27 cellular contexts compared by ENCODE assay signal in genomic region chr15:97893988-97894387, GRCh38.
DNase-seq lines count a peak whose midpoint lies in the region; ATAC-seq, FAIRE-seq and TF ChIP-seq lines count a peak whose summit lies in the region.
"Had no signal": no experiment of that assay in that cellular context is flagged by ENCODE, and none has a peak within 500 bp of the region (broad histone marks: within the 10 kb centered on the region; RNA-seq: fewer than 3 reads in every experiment).

No MANE protein-coding gene starts in this region.

- peak; percentile 42 for DNase-seq in MCF 10A (ENCODE audit: unreplicated experiment)
- DNase-seq in breast epithelium (ENCODE audit: low spot score in 2 of 2), result no peak
- DNase-seq in NCI-H748 treated with DMSO at 0.1 percent for 48 hours (lab: John Stamatoyannopoulos, UW), result peak; percentile 41
- DNase-seq in SW480 (ENCODE audit: low spot score), result peak; percentile 12
- peak; percentile 32 for DNase-seq in small intestine
- DNase-seq in 8988T, result no peak
- no peak for DNase-seq in stimulated activated CD4-positive, alpha-beta T cell treated with anti-CD3 and anti-CD28 coated beads, Interleukin-4, amount 100 ng/mL, for 1 hour
- DNase-seq: activated CD4-positive, alpha-beta T cell treated with anti-CD3 and anti-CD28 coated beads for 4 hours; activated CD8-positive, alpha-beta memory T cell treated with anti-CD3 and anti-CD28 coated beads for 24 hours; activated gamma-delta T cell; activated naive CD8-positive, alpha-beta T cell treated with anti-CD3 and anti-CD28 coated beads, Interleukin-2, amount 50 U/mL, for 24 hours; activated T-cell treated with anti-CD3 and anti-CD28 coated beads, Interleukin-2, amount 50 U/mL, for 1 hour; cerebellar nuclear complex; foreskin fibroblast; GDM1; GOT3; heart right ventricle; left lung; naive B cell; NCI-H345; SK-N-SH; stimulated activated CD4-positive, alpha-beta T cell treated with anti-CD3 and anti-CD28 coated beads, Interleukin-1b, Interleukin-23, amount 100 ng/mL, for 48 hours; T-helper 2 cell; upper lobe of left lung had no signal

- 12 to 36% (median 23%) methylated on average over 5 of the region's 5 CpGs for WGBS in small intestine, 3 donors

- CTCF ChIA-PET in MCF 10A (lab: Yijun Ruan, JAX), result interaction anchor here (0.7 to 2.7 kb wide), 4 partner anchors 11 to 284 kb away, joined by 3 to 14 read pairs (median 8); no protein-coding TSS in a partner anchor

- TF ChIP-seq CTCF in MCF 10A (IDR thresholded peaks at IDR 0.05; ENCODE audit: unreplicated experiment), result no peak
- no peak for TF ChIP-seq CTCF in breast epithelium (IDR thresholded peaks at IDR 0.05)

- H3K4me1 Mint-ChIP-seq in MCF 10A (ENCODE audit: insufficient read depth, unreplicated experiment), result no peaks in the 10 kb centered on the region
- H3K4me1 Mint-ChIP-seq: activated naive CD8-positive, alpha-beta T cell treated with anti-CD3 and anti-CD28 coated beads, Interleukin-2, amount 50 U/mL, for 24 hours; naive B cell had no signal

- H3K9me3 ChIP-seq in breast epithelium (no peaks in the 10 kb centered on the region), small intestine (ENCODE audit: control insufficient read depth, low read depth) (no peaks in the 10 kb centered on the region)
- H3K9me3 ChIP-seq: heart right ventricle, left lung, prostate gland, SK-N-SH, upper lobe of left lung had no signal

- H3K4me1 ChIP-seq in breast epithelium (no peaks in the 10 kb centered on the region), small intestine (ENCODE audit: control insufficient read depth in 2 of 2, insufficient read depth in 1 of 2, low read depth in 1 of 2, low read length in 1 of 2) (no peaks in the 10 kb centered on the region)
- H3K4me1 ChIP-seq: left lung, prostate gland had no signal

- POLR2A ChIA-PET in MCF 10A (lab: Yijun Ruan, JAX), result interaction anchor here (0.8 kb wide), 1 partner anchor 9 kb away, joined by 3 read pairs; no protein-coding TSS in a partner anchor

- no peaks in the 10 kb centered on the region for H3K36me3 ChIP-seq in breast epithelium
- no peaks in the 10 kb centered on the region for H3K36me3 ChIP-seq in small intestine (ENCODE audit: control insufficient read depth in 2 of 2, insufficient read depth in 2 of 2, low read length in 2 of 2)
- H3K36me3 ChIP-seq: heart right ventricle, left lung, prostate gland, upper lobe of left lung had no signal

- no peak overlapping the region for H3K4me3 Mint-ChIP-seq in MCF 10A (ENCODE audit: unreplicated experiment)
- H3K4me3 Mint-ChIP-seq: activated naive CD8-positive, alpha-beta T cell treated with anti-CD3 and anti-CD28 coated beads, Interleukin-2, amount 50 U/mL, for 24 hours; naive B cell had no signal

- no peaks in the 10 kb centered on the region for H3K36me3 Mint-ChIP-seq in MCF 10A (ENCODE audit: insufficient read depth, unreplicated experiment)
- H3K36me3 Mint-ChIP-seq: naive B cell had no signal

- H3K27ac ChIP-seq in breast epithelium (no peak overlapping the region), small intestine (ENCODE audit: low read depth in 1 of 2, low read length in 1 of 2) (no peak overlapping the region)
- H3K27ac ChIP-seq: heart right ventricle, left lung, prostate gland, upper lobe of left lung had no signal

- ATAC-seq in HG02852 (IDR thresholded peaks at IDR 0.05; ENCODE audit: unreplicated experiment), result no peak
- ATAC-seq: activated naive CD8-positive, alpha-beta T cell treated with anti-CD3 and anti-CD28 coated beads, Interleukin-2, amount 50 U/mL, for 24 hours; heart right ventricle; left lung had no signal

- FAIRE-seq in small intestine (lab: Jason Lieb, UNC), result no peak
- FAIRE-seq: A204.1 had no signal

- peaks cover 2% of the 10 kb centered on the region for H3K27me3 Mint-ChIP-seq in MCF 10A (ENCODE audit: insufficient read depth, unreplicated experiment)

- intact Hi-C loops in MCF 10A (cut with micrococcal nuclease), result no loop called here
- intact Hi-C loops in breast epithelium (cut with DNase I; ENCODE audit: low total_unique reads), result no loop called here

- no peaks in the 10 kb centered on the region for H3K9me3 Mint-ChIP-seq in MCF 10A (ENCODE audit: unreplicated experiment)
- H3K9me3 Mint-ChIP-seq: activated naive CD8-positive, alpha-beta T cell treated with anti-CD3 and anti-CD28 coated beads, Interleukin-2, amount 50 U/mL, for 24 hours; naive B cell had no signal

- no peak overlapping the region for H3K27ac Mint-ChIP-seq in MCF 10A (ENCODE audit: low read depth, unreplicated experiment)
- H3K27ac Mint-ChIP-seq: activated naive CD8-positive, alpha-beta T cell treated with anti-CD3 and anti-CD28 coated beads, Interleukin-2, amount 50 U/mL, for 24 hours; naive B cell had no signal

- H3K4me3 ChIP-seq in breast epithelium (no peak overlapping the region), small intestine (ENCODE audit: low read depth in 1 of 2, low read length in 2 of 2) (no peak overlapping the region)
- H3K4me3 ChIP-seq: heart right ventricle, left lung, prostate gland, upper lobe of left lung had no signal

- BruUV-seq in MCF 10A (replicated peaks; lab: Mats Ljungman, UMichigan), result no TSS peak

- H3K27me3 ChIP-seq in breast epithelium, result peaks cover 0 to 2% of the 10 kb centered on the region in 2 donors
- no peaks in the 10 kb centered on the region for H3K27me3 ChIP-seq in small intestine (ENCODE audit: control insufficient read depth in 2 of 2, insufficient read depth in 2 of 2, low read length in 2 of 2)
- H3K27me3 ChIP-seq: left lung, upper lobe of left lung had no signal

- no peak for TF ChIP-seq POLR2A in breast epithelium (IDR thresholded peaks at IDR 0.05)

Comparison
In these comparisons a context has a peak if more than half of its experiments do, and no peak if none do; other contexts are left out.
1. DNase-seq: peak in MCF 10A (single experiment), NCI-H748 treated with DMSO at 0.1 percent for 48 hours (single experiment), SW480 (single experiment) and small intestine (single experiment); none in breast epithelium (0 of 2), 8988T (single experiment) and stimulated activated CD4-positive, alpha-beta T cell treated with anti-CD3 and anti-CD28 coated beads, Interleukin-4, amount 100 ng/mL, for 1 hour (single experiment).